27 cellular contexts compared by ENCODE assay signal in genomic region chr3:147184794-147185193, GRCh38.
"Had no signal": no experiment of that assay in that cellular context is flagged by ENCODE, and none has a peak within 500 bp of the region (broad histone marks: within the 10 kb centered on the region; RNA-seq: fewer than 3 reads in every experiment).

No MANE protein-coding gene starts in this region.

- H3K4me3 ChIP-seq: neural progenitor cell, ovary, psoas muscle, skin epidermis, smooth muscle cell, spleen, stomach, thoracic aorta, thyroid gland, tibial nerve, upper lobe of left lung, uterus had no signal

- H3K9me3 ChIP-seq: ovary, psoas muscle, spleen, stomach, thoracic aorta, thyroid gland, tibial nerve, upper lobe of left lung, uterus had no signal

- DNase-seq: naive thymus-derived CD4-positive, alpha-beta T cell; natural killer cell; occipital lobe; ovary; posterior cingulate gyrus; psoas muscle; right cardiac atrium; spleen; stimulated activated CD4-positive, alpha-beta T cell treated with anti-CD3 and anti-CD28 coated beads, Interleukin-15, amount 100 ng/mL, for 24 hours; stimulated activated CD4-positive, alpha-beta T cell treated with anti-CD3 and anti-CD28 coated beads, Interleukin-2, amount 100 ng/mL, for 24 hours; stimulated activated CD4-positive, alpha-beta T cell treated with anti-CD3 and anti-CD28 coated beads, Interleukin-2, amount 100 ng/mL, for 48 hours; stimulated activated CD4-positive, alpha-beta T cell treated with anti-CD3 and anti-CD28 coated beads, Interleukin-4, amount 100 ng/mL, for 24 hours; stimulated activated naive B cell treated with anti-CD40 and anti-IgM and Interleukin-4, amounts not matched to agents 10 μg/mL and 1 μg/mL and 100 μg/mL, for 72 hours; stimulated activated naive CD4-positive, alpha-beta T cell treated with Interleukin-2 at 50 U/mL for 16 hours; stomach; thyroid gland; trophoblast cell; upper lobe of left lung; uterus had no signal

- H3K9ac ChIP-seq: neural progenitor cell, parathyroid adenoma had no signal

- H3K79me2 ChIP-seq: parathyroid adenoma had no signal

- H2AFZ ChIP-seq: neural progenitor cell, parathyroid adenoma had no signal

- H3K27ac ChIP-seq: neural progenitor cell, ovary, parathyroid adenoma, psoas muscle, skin epidermis, spleen, stomach, thoracic aorta, thyroid gland, tibial nerve, upper lobe of left lung, uterus had no signal

- H3K4me1 ChIP-seq: neural progenitor cell, parathyroid adenoma, psoas muscle, spleen, stomach, thyroid gland, tibial nerve, upper lobe of left lung, uterus had no signal

- H3K36me3 ChIP-seq: neural progenitor cell, ovary, spleen, stomach, thoracic aorta, thyroid gland, tibial nerve, upper lobe of left lung, uterus had no signal

- H3K4me2 ChIP-seq: neural progenitor cell, smooth muscle cell had no signal

- ATAC-seq: naive thymus-derived CD4-positive, alpha-beta T cell; natural killer cell; psoas muscle; right cardiac atrium; sciatic nerve; stimulated activated effector memory CD8-positive, alpha-beta T cell treated with anti-CD3 and anti-CD28 coated beads, Interleukin-12 subunit alpha, Interleukin-12 subunit beta, amount 100 ng/mL, for 72 hours; stimulated activated naive B cell treated with anti-CD40 and anti-IgM and Interleukin-4, amounts not matched to agents 10 μg/mL and 1 μg/mL and 100 μg/mL, for 72 hours had no signal

- H3K27me3 ChIP-seq: neural progenitor cell, ovary, spleen, stomach, thyroid gland, tibial nerve, upper lobe of left lung, uterus had no signal
